ENCODE assay signal across 7 cellular contexts in the genomic region with DNA sequence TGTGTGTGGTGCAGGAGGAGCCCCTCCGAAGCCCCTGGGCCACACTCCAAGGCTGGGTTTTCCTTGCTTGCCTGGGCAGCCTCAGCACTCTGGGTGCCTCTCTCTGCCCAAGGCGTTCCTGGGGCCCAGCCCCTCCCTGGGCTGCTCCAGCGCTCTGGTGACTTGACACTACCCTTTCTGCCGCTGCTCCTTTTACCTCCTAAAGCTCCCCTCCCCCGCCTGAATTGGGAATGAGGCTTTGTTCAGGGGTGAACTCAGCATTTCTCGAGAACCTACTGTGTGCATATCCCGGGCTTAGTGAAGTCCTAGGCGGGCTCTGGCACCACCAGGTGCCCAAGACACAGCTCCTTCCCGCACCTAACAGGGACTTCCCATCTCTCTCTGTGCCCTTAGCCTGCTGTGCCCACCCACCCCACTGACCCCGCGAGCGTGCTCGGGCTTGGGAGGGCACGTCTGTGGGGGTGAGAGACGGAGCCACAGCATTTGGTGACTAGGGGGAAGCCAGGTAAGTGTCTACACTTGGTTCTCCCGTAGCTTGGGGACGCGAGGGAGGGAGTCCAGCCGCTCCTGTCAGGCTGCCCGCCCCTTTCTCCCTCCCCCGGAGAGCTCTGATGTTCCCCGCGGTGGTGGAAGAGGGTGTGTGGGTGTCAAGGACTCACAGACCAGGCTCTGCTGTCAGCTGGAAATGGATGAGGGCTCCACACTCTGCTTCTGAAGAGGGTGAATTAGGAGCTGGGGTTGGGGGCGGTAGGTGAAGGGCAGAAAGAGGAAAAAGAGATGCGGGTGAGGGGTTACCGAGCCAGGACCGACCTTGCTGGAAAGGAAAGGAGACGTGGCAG. TPM values are rescaled to one million over a fixed set of nuclear protein-coding genes. Genes with fewer than 3 reads are reported as not detected.
A peak's percentile ranks its signal among the peaks of the same experiment; 100 is the strongest.
DNase-seq lines count a peak whose midpoint lies in the region; ATAC-seq and TF ChIP-seq lines count a peak whose summit lies in the region.

No MANE protein-coding gene starts in this region.

- H3K27me3 Mint-ChIP-seq in activated T-cell treated with anti-CD3 and anti-CD28 coated beads, Interleukin-2, amount 50 U/mL, for 24 hours: peaks cover 47% of the 10 kb centered on the region

- H3K36me3 ChIP-seq in Karpas-422 (ENCODE audit: insufficient read depth, low read length) (no peaks in the 10 kb centered on the region), neutrophil (no peaks in the 10 kb centered on the region)

- DNase-seq in ELR (ENCODE audit: low read depth) (peak; percentile 45), Karpas-422 (peak; percentile 62), foreskin keratinocyte (no peak)
- DNase-seq in activated T-cell treated with anti-CD3 and anti-CD28 coated beads, Interleukin-2, amount 50 U/mL, for 24 hours: peak; percentile 61

- no peaks in the 10 kb centered on the region for H3K9me3 Mint-ChIP-seq in activated T-cell treated with anti-CD3 and anti-CD28 coated beads, Interleukin-2, amount 50 U/mL, for 24 hours

- peak; percentile 8 for ATAC-seq in foreskin keratinocyte
- no peak for ATAC-seq in HG02885 (IDR thresholded peaks at IDR 0.05; ENCODE audit: poor library complexity, unreplicated experiment)
- ATAC-seq in HG03442 (IDR thresholded peaks at IDR 0.05; ENCODE audit: unreplicated experiment): no peak

- H3K27ac ChIP-seq in Karpas-422 (ENCODE audit: low read length) (no peak overlapping the region), foreskin keratinocyte (no peak overlapping the region), neutrophil (peak overlapping the region; percentile 44)

- no peaks in the 10 kb centered on the region for H3K9me3 ChIP-seq in Karpas-422 (ENCODE audit: low read length)
- H3K9me3 ChIP-seq in neutrophil: no peaks in the 10 kb centered on the region

- peaks cover 43% of the 10 kb centered on the region for H3K4me1 ChIP-seq in Karpas-422 (ENCODE audit: low read length)
- no peaks in the 10 kb centered on the region for H3K4me1 ChIP-seq in foreskin keratinocyte
- H3K4me1 ChIP-seq in neutrophil (ENCODE audit: control insufficient read depth in 1 of 2, insufficient read depth in 1 of 2, low read depth in 1 of 2, low read length in 1 of 2): peaks cover 14 to 39% of the 10 kb centered on the region in 2 experiments

- TF ChIP-seq CTCF in foreskin keratinocyte (conservative IDR thresholded peaks at IDR 0.05) (no peak), neutrophil (IDR thresholded peaks at IDR 0.05) (no peak)

- peak overlapping the region; percentile 82 for H3K4me2 ChIP-seq in Karpas-422 (ENCODE audit: low read depth, low read length, poor library complexity, severe bottlenecking)

- H3K27me3 ChIP-seq in Karpas-422 (ENCODE audit: low read length): no peaks in the 10 kb centered on the region
- H3K27me3 ChIP-seq in foreskin keratinocyte: peaks cover 50% of the 10 kb centered on the region
- peaks cover 98% of the 10 kb centered on the region for H3K27me3 ChIP-seq in neutrophil

- H3K79me2 ChIP-seq in Karpas-422 (ENCODE audit: low read length): peaks cover 22% of the 10 kb centered on the region

- peak overlapping the region; percentile 89 for H3K27ac Mint-ChIP-seq in activated T-cell treated with anti-CD3 and anti-CD28 coated beads, Interleukin-2, amount 50 U/mL, for 24 hours

- H3K4me1 Mint-ChIP-seq in activated T-cell treated with anti-CD3 and anti-CD28 coated beads, Interleukin-2, amount 50 U/mL, for 24 hours (ENCODE audit: low read depth): peaks cover 54% of the 10 kb centered on the region

- peaks cover 29% of the 10 kb centered on the region for H4K20me1 ChIP-seq in Karpas-422 (ENCODE audit: insufficient read depth, low read depth, low read length)

- H2AFZ ChIP-seq in Karpas-422 (ENCODE audit: low read length): peak overlapping the region; percentile 79

- peak overlapping the region; percentile 84 for H3K9ac ChIP-seq in Karpas-422 (ENCODE audit: low read length)

- H3K4me3 ChIP-seq in Karpas-422 (ENCODE audit: low read length) (peak overlapping the region; percentile 76), neutrophil (ENCODE audit: low read depth in 1 of 2, low read length in 1 of 2) (peak overlapping the region; percentile 34 to 83)

- H3K36me3 Mint-ChIP-seq in activated T-cell treated with anti-CD3 and anti-CD28 coated beads, Interleukin-2, amount 50 U/mL, for 24 hours (ENCODE audit: low read depth): no peaks in the 10 kb centered on the region

- no peaks in the 10 kb centered on the region for H3K9me2 ChIP-seq in Karpas-422 (replicated peaks; ENCODE audit: insufficient read depth, low read length)

- H3K4me3 Mint-ChIP-seq in activated T-cell treated with anti-CD3 and anti-CD28 coated beads, Interleukin-2, amount 50 U/mL, for 24 hours: peak overlapping the region; percentile 87

RNA-seq across cellular contexts. Expression of a gene that starts 1.1 kb away (rescaled TPM):
- total RNA-seq in Karpas-422 (2014; rRNA removed; shearing (Covaris generic); ENCODE audit: low replicate concordance): 10.3 and 15.4 TPM in 2 replicates
- 12.4 and 13.2 TPM in 2 replicates for total RNA-seq in foreskin keratinocyte
- polyA plus RNA-seq in foreskin keratinocyte: 7.4 and 7.8 TPM in 2 replicates

RNA-seq across cellular contexts. Expression of a gene that starts 31.1 kb away (rescaled TPM):
- total RNA-seq in Karpas-422 (2014; rRNA removed; shearing (Covaris generic); ENCODE audit: low replicate concordance): 8.4 and 11.6 TPM in 2 replicates
- 5.5 and 6.2 TPM in 2 replicates for total RNA-seq in foreskin keratinocyte
- 9.0 and 10.5 TPM in 2 replicates for polyA plus RNA-seq in foreskin keratinocyte

RNA-seq across cellular contexts. Expression of a gene that starts 34.1 kb away (rescaled TPM):
- total RNA-seq in Karpas-422 (2014; rRNA removed; shearing (Covaris generic); ENCODE audit: low replicate concordance): 38.1 and 56.4 TPM in 2 replicates
- 14.3 and 24.5 TPM in 2 replicates for total RNA-seq in foreskin keratinocyte
- polyA plus RNA-seq in foreskin keratinocyte: 9.5 and 16.1 TPM in 2 replicates

RNA-seq across cellular contexts. Expression of a gene that starts 57.2 kb away (rescaled TPM):
- 34.5 and 43.1 TPM in 2 replicates for total RNA-seq in Karpas-422 (2014; rRNA removed; shearing (Covaris generic); ENCODE audit: low replicate concordance)
- 69.1 and 85.9 TPM in 2 replicates for total RNA-seq in foreskin keratinocyte
- polyA plus RNA-seq in foreskin keratinocyte: 47.9 and 67.9 TPM in 2 replicates

Comparison
In these comparisons a context has a peak if more than half of its experiments do, and no peak if none do; other contexts are left out.
1. DNase-seq: peak in ELR (single experiment), Karpas-422 (single experiment) and activated T-cell treated with anti-CD3 and anti-CD28 coated beads, Interleukin-2, amount 50 U/mL, for 24 hours (single experiment); none in foreskin keratinocyte (0 of 2).